25 cellular contexts compared by ENCODE assay signal in genomic region chr2:71220743-71221142, GRCh38.
"Had no signal": no experiment of that assay in that cellular context is flagged by ENCODE, and none has a peak within 500 bp of the region (broad histone marks: within the 10 kb centered on the region; RNA-seq: fewer than 3 reads in every experiment).

No MANE protein-coding gene starts in this region.

- H3K27me3 Mint-ChIP-seq: activated CD4-positive, alpha-beta T cell treated with anti-CD3 and anti-CD28 coated beads, Interleukin-2, amount 10 ng/mL, durations not matched to agents 7 days and 5 days; activated T-cell treated with anti-CD3 and anti-CD28 coated beads, Interleukin-2, amount 50 U/mL, for 24 hours; activated T-helper 17 cell treated with anti-CD3 and anti-CD28 coated beads, Interleukin-2, amount 50 U/mL, for 72 hours; naive thymus-derived CD8-positive, alpha-beta T cell had no signal

- H3K4me3 Mint-ChIP-seq: activated CD4-positive, alpha-beta memory T cell treated with anti-CD3 and anti-CD28 coated beads, Interleukin-2, amount 10 ng/mL, durations not matched to agents 7 days and 5 days; activated CD4-positive, alpha-beta T cell treated with anti-CD3 and anti-CD28 coated beads, Interleukin-2, amount 10 ng/mL, durations not matched to agents 7 days and 5 days; activated T-cell treated with anti-CD3 and anti-CD28 coated beads, Interleukin-2, amount 50 U/mL, for 24 hours; activated T-helper 17 cell treated with anti-CD3 and anti-CD28 coated beads, Interleukin-2, amount 50 U/mL, for 72 hours; naive thymus-derived CD8-positive, alpha-beta T cell; T-helper 17 cell had no signal

- H3K9me3 ChIP-seq: suprapubic skin, tibial artery, upper lobe of right lung had no signal

- ATAC-seq: activated T-helper 17 cell treated with anti-CD3 and anti-CD28 coated beads, Interleukin-2, amount 50 U/mL, for 72 hours; esophagus mucosa; naive thymus-derived CD8-positive, alpha-beta T cell; right cardiac atrium; T-helper 17 cell; upper lobe of right lung had no signal

- H3K27ac Mint-ChIP-seq: activated CD4-positive, alpha-beta memory T cell treated with anti-CD3 and anti-CD28 coated beads, Interleukin-2, amount 10 ng/mL, durations not matched to agents 7 days and 5 days; activated CD4-positive, alpha-beta T cell treated with anti-CD3 and anti-CD28 coated beads, Interleukin-2, amount 10 ng/mL, durations not matched to agents 7 days and 5 days; activated T-cell treated with anti-CD3 and anti-CD28 coated beads, Interleukin-2, amount 50 U/mL, for 24 hours; activated T-helper 17 cell treated with anti-CD3 and anti-CD28 coated beads, Interleukin-2, amount 50 U/mL, for 72 hours; naive thymus-derived CD8-positive, alpha-beta T cell; T-helper 17 cell had no signal

- FAIRE-seq: astrocyte, endothelial cell of umbilical vein had no signal

- H3K27me3 ChIP-seq: brain microvascular endothelial cell, suprapubic skin, tibial artery, upper lobe of right lung had no signal

- DNase-seq: activated CD4-positive, alpha-beta memory T cell treated with anti-CD3 and anti-CD28 coated beads, Interleukin-2, amount 10 ng/mL, durations not matched to agents 7 days and 5 days; activated CD4-positive, alpha-beta T cell treated with anti-CD3 and anti-CD28 coated beads for 1 hour; activated CD4-positive, alpha-beta T cell treated with anti-CD3 and anti-CD28 coated beads, Interleukin-2, amount 10 ng/mL, durations not matched to agents 7 days and 5 days; activated CD8-positive, alpha-beta memory T cell treated with anti-CD3 and anti-CD28 coated beads, Interleukin-2, amount 50 U/mL, for 48 hours; activated gamma-delta T cell treated with Interleukin-2 at 50 U/mL for 16 hours; activated naive CD4-positive, alpha-beta T cell treated with anti-CD3 and anti-CD28 coated beads, Interleukin-2, amount 50 U/mL, for 16 hours; activated T-cell treated with anti-CD3 and anti-CD28 coated beads, Interleukin-2, amount 50 U/mL, for 24 hours; amniotic stem cell; brain microvascular endothelial cell; cortex of kidney; foreskin fibroblast; head of caudate nucleus; hippocampal formation; midbrain; naive thymus-derived CD8-positive, alpha-beta T cell; right cardiac atrium; stimulated activated naive CD4-positive, alpha-beta T cell; T-helper 17 cell; tibial artery; upper lobe of right lung had no signal

- H3K4me1 ChIP-seq: upper lobe of right lung had no signal

- H3K27ac ChIP-seq: brain microvascular endothelial cell, suprapubic skin, tibial artery, upper lobe of right lung had no signal

- H3K4me3 ChIP-seq: suprapubic skin, tibial artery, upper lobe of right lung had no signal

- H3K9me3 Mint-ChIP-seq: activated CD4-positive, alpha-beta memory T cell treated with anti-CD3 and anti-CD28 coated beads, Interleukin-2, amount 10 ng/mL, durations not matched to agents 7 days and 5 days; activated CD4-positive, alpha-beta T cell treated with anti-CD3 and anti-CD28 coated beads, Interleukin-2, amount 10 ng/mL, durations not matched to agents 7 days and 5 days; activated T-cell treated with anti-CD3 and anti-CD28 coated beads, Interleukin-2, amount 50 U/mL, for 24 hours; activated T-helper 17 cell treated with anti-CD3 and anti-CD28 coated beads, Interleukin-2, amount 50 U/mL, for 72 hours; naive thymus-derived CD8-positive, alpha-beta T cell had no signal

- H3K36me3 ChIP-seq: brain microvascular endothelial cell, tibial artery, upper lobe of right lung had no signal

- H3K4me1 Mint-ChIP-seq: activated T-helper 17 cell treated with anti-CD3 and anti-CD28 coated beads, Interleukin-2, amount 50 U/mL, for 72 hours had no signal
